ENCODE assay signal across 21 cellular contexts in genomic region chr22:26289486-26290250, GRCh38.
"Had no signal": no experiment of that assay in that cellular context is flagged by ENCODE, and none has a peak within 500 bp of the region (broad histone marks: within the 10 kb centered on the region; RNA-seq: fewer than 3 reads in every experiment).

No MANE protein-coding gene starts in this region.

- DNase-seq: MV-4-11, NCI-H1048, NCI-H1105, NCI-H187, NCI-H2029, NCI-H2081 treated with DMSO at 0.1 percent for 48 hours, NCI-H2171, NCI-H226, NCI-H446, NCI-H510A, NCI-H524 treated with DMSO at 0.1 percent for 48 hours, NCI-H69, NCI-H774, SHP77 had no signal

- H3K4me3 ChIP-seq: K562 had no signal

- H3K36me3 Mint-ChIP-seq: IgD-negative memory B cell had no signal

- H3K4me3 Mint-ChIP-seq: IgD-negative memory B cell had no signal

- H3K9ac ChIP-seq: KMS-11 had no signal

- H3K27ac Mint-ChIP-seq: IgD-negative memory B cell had no signal

- ATAC-seq: K562, Panc1, SK-N-SH treated with all-trans-retinoic acid at 6 μM for 48 hours had no signal

- H3K27ac ChIP-seq: HL-60, KMS-11, RWPE1 had no signal

- H3K4me2 ChIP-seq: KMS-11 had no signal
